In genomic region chr17:63827002-63827800, GRCh38 we compare ENCODE assay signal across 8 cellular contexts. TPM values are rescaled to one million over a fixed set of nuclear protein-coding genes. Genes with fewer than 3 reads are reported as not detected.
DNase-seq lines count a peak whose midpoint lies in the region; ATAC-seq and TF ChIP-seq lines count a peak whose summit lies in the region.

FTSJ3 (minus strand) TSS chr17:63827663; CDS start chr17:63826902, 761 bp downstream.
PSMC5 (plus strand) TSS chr17:63827431; CDS start chr17:63827491, 60 bp downstream.

- peak; percentile 76 for TF ChIP-seq CTCF in C4-2B (conservative IDR thresholded peaks at IDR 0.05)

- peak within 1 kb of the TSS; percentile 98 for H3K27ac Mint-ChIP-seq in activated CD4-positive, alpha-beta T cell treated with anti-CD3 and anti-CD28 coated beads, Interleukin-2, amount 10 ng/mL, durations not matched to agents 7 days and 5 days

- peak within 1 kb of the TSS; percentile 98 for H3K27ac ChIP-seq in C4-2B

- POLR2A ChIA-PET in activated CD4-positive, alpha-beta T cell treated with anti-CD3 and anti-CD28 coated beads, Interleukin-2, amount 10 ng/mL, durations not matched to agents 7 days and 5 days (lab: Charles Lee), result interaction anchor here (0.8 to 1.4 kb wide), 3 partner anchors 12 to 23 kb away, joined by 3 to 4 read pairs (median 4); no protein-coding TSS in a partner anchor

- H3K36me3 Mint-ChIP-seq in activated CD4-positive, alpha-beta T cell treated with anti-CD3 and anti-CD28 coated beads, Interleukin-2, amount 10 ng/mL, durations not matched to agents 7 days and 5 days (ENCODE audit: low read depth), result peaks cover 73% of the 10 kb centered on the region

- peak; percentile 88 for ATAC-seq in GM19328 (IDR thresholded peaks at IDR 0.05; ENCODE audit: unreplicated experiment)
- ATAC-seq in HG03520 (IDR thresholded peaks at IDR 0.05; ENCODE audit: unreplicated experiment), result peak; percentile 80
- ATAC-seq in left lobe of liver, result peak; percentile 92

- H3K9me3 Mint-ChIP-seq in activated CD4-positive, alpha-beta T cell treated with anti-CD3 and anti-CD28 coated beads, Interleukin-2, amount 10 ng/mL, durations not matched to agents 7 days and 5 days, result no peaks in the 10 kb centered on the region

- peaks cover 72% of the 10 kb centered on the region for H3K4me1 Mint-ChIP-seq in activated CD4-positive, alpha-beta T cell treated with anti-CD3 and anti-CD28 coated beads, Interleukin-2, amount 10 ng/mL, durations not matched to agents 7 days and 5 days

- peak within 1 kb of the TSS; percentile 95 for H3K4me3 Mint-ChIP-seq in activated CD4-positive, alpha-beta T cell treated with anti-CD3 and anti-CD28 coated beads, Interleukin-2, amount 10 ng/mL, durations not matched to agents 7 days and 5 days

- DNase-seq in NCI-H526 treated with DMSO at 0.1 percent for 48 hours (lab: John Stamatoyannopoulos, UW), result peak; percentile 94
- DNase-seq in activated CD4-positive, alpha-beta T cell treated with anti-CD3 and anti-CD28 coated beads, Interleukin-2, amount 10 ng/mL, durations not matched to agents 7 days and 5 days, result peak; percentile 97
- DNase-seq in dedifferentiated amniotic fluid mesenchymal stem cell (ENCODE audit: extremely low spot score), result peak; percentile 94
- DNase-seq in left lobe of liver (ENCODE audit: low spot score), result peak; percentile 96
- peak; percentile 92 for DNase-seq in stimulated activated CD4-positive, alpha-beta T cell treated with anti-CD3 and anti-CD28 coated beads, Interleukin-2, amount 100 ng/mL, for 4 hours (ENCODE audit: low read depth)

- H3K27me3 Mint-ChIP-seq in activated CD4-positive, alpha-beta T cell treated with anti-CD3 and anti-CD28 coated beads, Interleukin-2, amount 10 ng/mL, durations not matched to agents 7 days and 5 days, result no peaks in the 10 kb centered on the region

- CTCF ChIA-PET in activated CD4-positive, alpha-beta T cell treated with anti-CD3 and anti-CD28 coated beads, Interleukin-2, amount 10 ng/mL, durations not matched to agents 7 days and 5 days (lab: Charles Lee), result interaction anchor here (0.6 to 2.5 kb wide), 8 partner anchors 11 to 278 kb away, joined by 3 to 7 read pairs (median 3); partner anchors contain the start of gene CCDC47

RNA-seq across cellular contexts. Expression of gene FTSJ3, which starts in this region (rescaled TPM):
- 10 to 100 TPM; 49.2 to 55.0 TPM for total RNA-seq in activated CD4-positive, alpha-beta T cell treated with anti-CD3 and anti-CD28 coated beads, Interleukin-2, amount 10 ng/mL, durations not matched to agents 7 days and 5 days
- total RNA-seq in left lobe of liver, result 16.3 TPM

RNA-seq across cellular contexts. Expression of gene PSMC5, which starts in this region (rescaled TPM):
- 100 to 1,000 TPM; 119 to 155 TPM for total RNA-seq in activated CD4-positive, alpha-beta T cell treated with anti-CD3 and anti-CD28 coated beads, Interleukin-2, amount 10 ng/mL, durations not matched to agents 7 days and 5 days
- 67.0 TPM for total RNA-seq in left lobe of liver

Comparison
In these comparisons a context has a peak if more than half of its experiments do, and no peak if none do; other contexts are left out.
1. Peak in every context shown above with its lines: DNase-seq, ATAC-seq and H3K27ac ChIP-seq.